9 cellular contexts compared by ENCODE assay signal in genomic region chr15:63041402-63041977, GRCh38. TPM values are rescaled to one million over a fixed set of nuclear protein-coding genes. Genes with fewer than 3 reads are reported as not detected.
DNase-seq lines count a peak whose midpoint lies in the region; ATAC-seq, FAIRE-seq and TF ChIP-seq lines count a peak whose summit lies in the region.
"Had no signal": no experiment of that assay in that cellular context is flagged by ENCODE, and none has a peak within 500 bp of the region (broad histone marks: within the 10 kb centered on the region; RNA-seq: fewer than 3 reads in every experiment).

No MANE protein-coding gene starts in this region.

- no peak for TF ChIP-seq POLR2A in erythroblast (IDR thresholded peaks at IDR 0.05; ENCODE audit: low read length)

- H3K4me3 ChIP-seq in adipocyte (ENCODE audit: low read length): peak overlapping the region; percentile 42
- peak overlapping the region; percentile 86 for H3K4me3 ChIP-seq in right cardiac atrium (ENCODE audit: low read length)
- H3K4me3 ChIP-seq in rectal smooth muscle tissue (ENCODE audit: low read length): peak overlapping the region; percentile 86

- peak overlapping the region; percentile 97 for H3K9ac ChIP-seq in ES-I3 (ENCODE audit: low read depth, low read length)
- no peak overlapping the region for H3K9ac ChIP-seq in adipocyte (ENCODE audit: low read length)
- H3K9ac ChIP-seq in rectal smooth muscle tissue (ENCODE audit: low read length): peak overlapping the region; percentile 3

- H3K27ac ChIP-seq in right cardiac atrium (ENCODE audit: low read length) (peak overlapping the region; percentile 91), rectal smooth muscle tissue (ENCODE audit: low read depth, low read length) (peak overlapping the region; percentile 97)

- H3K36me3 ChIP-seq in ES-I3 (ENCODE audit: insufficient read depth, low read length): peaks cover 15% of the 10 kb centered on the region
- no peaks in the 10 kb centered on the region for H3K36me3 ChIP-seq in adipocyte (ENCODE audit: control insufficient read depth, insufficient read depth, low read length, severe bottlenecking)
- H3K36me3 ChIP-seq in rectal smooth muscle tissue (ENCODE audit: control insufficient read depth, insufficient read depth, low read length): peaks cover 10% of the 10 kb centered on the region

- intact Hi-C loops in right cardiac atrium (cut with DNase I): loop anchor here (5.0 to 10.0 kb wide), 5 partner anchors 107 to 257 kb away; no protein-coding TSS in a partner anchor

- peak in 1 of 2 donors; percentile 3 for ATAC-seq in right cardiac atrium

- no peaks in the 10 kb centered on the region; the same call in 1 of the 2 replicates for H3K9me3 ChIP-seq in ES-I3 (ENCODE audit: control insufficient read depth, insufficient read depth, low read length)
- no peaks in the 10 kb centered on the region for H3K9me3 ChIP-seq in adipocyte (ENCODE audit: control insufficient read depth, low read length)
- H3K9me3 ChIP-seq in right cardiac atrium (ENCODE audit: control insufficient read depth, low read length): no peaks in the 10 kb centered on the region

- WGBS in right cardiac atrium: 38% methylated on average over 14 of the region's 14 CpGs

- H3K4me1 ChIP-seq in ES-I3 (ENCODE audit: insufficient read depth, low read length) (peaks cover 44% of the 10 kb centered on the region), adipocyte (ENCODE audit: control insufficient read depth, insufficient read depth, low read length) (peaks cover 15% of the 10 kb centered on the region), right cardiac atrium (ENCODE audit: control insufficient read depth, insufficient read depth, low read length) (peaks cover 2% of the 10 kb centered on the region), rectal smooth muscle tissue (ENCODE audit: control insufficient read depth, insufficient read depth, low read length) (peaks cover 8% of the 10 kb centered on the region)

- no peak for FAIRE-seq in HTR-8/SVneo (lab: Jason Lieb, UNC)
- FAIRE-seq: colon had no signal

- DNase-seq in adipocyte (ENCODE audit: low read depth) (no peak), right cardiac atrium (no peak), HTR-8/SVneo (ENCODE audit: insufficient read length, low spot score) (no peak), erythroblast (lab: John Stamatoyannopoulos, UW) (no peak), hepatic stellate cell (ENCODE audit: low spot score) (no peak), NCI-H2196 (lab: John Stamatoyannopoulos, UW; ENCODE audit: unreplicated experiment) (no peak)

- H3K27me3 ChIP-seq in adipocyte (replicated peaks; ENCODE audit: control insufficient read depth, insufficient read depth, low read length) (no peaks in the 10 kb centered on the region), right cardiac atrium (ENCODE audit: control insufficient read depth, insufficient read depth) (no peaks in the 10 kb centered on the region), rectal smooth muscle tissue (ENCODE audit: control insufficient read depth, insufficient read depth, low read length) (peaks cover 6% of the 10 kb centered on the region)

RNA-seq across cellular contexts. Expression of gene TPM1, which starts 1.1 kb away (rescaled TPM):
- total RNA-seq in right cardiac atrium: 1,000 to 10,000 TPM; 6,360 to 7,970 (median 7,200) TPM
- 10,076 TPM for polyA plus RNA-seq in right cardiac atrium
